8 cellular contexts compared by ENCODE assay signal in genomic region chr12:42568952-42569916, GRCh38. TPM values are rescaled to one million over a fixed set of nuclear protein-coding genes. Genes with fewer than 3 reads are reported as not detected.
DNase-seq lines count a peak whose midpoint lies in the region; ATAC-seq and TF ChIP-seq lines count a peak whose summit lies in the region.

No MANE protein-coding gene starts in this region.

- 40% methylated on average over 6 of the region's 6 CpGs for WGBS in mammary epithelial cell (ENCODE audit: low coverage, missing lambda C conversion rate)
- 8% methylated on average over 6 of the region's 6 CpGs for WGBS in right lobe of liver (ENCODE audit: insufficient coverage, low coverage, low lambda C conversion rate, missing lambda C conversion rate)

- TF ChIP-seq POLR2A in right lobe of liver (IDR thresholded peaks at IDR 0.05): no peak

- no TSS peak for BruUV-seq in mammary epithelial cell (replicated peaks; lab: Mats Ljungman, UMichigan)
- BruUV-seq in Calu3 (replicated peaks; lab: Mats Ljungman, UMichigan): no TSS peak

- H3K27ac ChIP-seq in mammary epithelial cell (ENCODE audit: insufficient read depth, low read depth, low read length): no peak overlapping the region
- H3K27ac ChIP-seq in right lobe of liver: no peak overlapping the region

- no peaks in the 10 kb centered on the region for H3K9me3 Mint-ChIP-seq in Calu3 (ENCODE audit: low read depth, unreplicated experiment)

- H3K4me1 ChIP-seq in mammary epithelial cell (ENCODE audit: insufficient read depth, low read length) (peaks cover 8% of the 10 kb centered on the region), right lobe of liver (no peaks in the 10 kb centered on the region)

- H3K27me3 ChIP-seq in mammary epithelial cell (ENCODE audit: insufficient read depth, low read length): no peaks in the 10 kb centered on the region
- H3K27me3 ChIP-seq in right lobe of liver: no peaks in the 10 kb centered on the region

- H3K36me3 ChIP-seq in mammary epithelial cell (ENCODE audit: insufficient read depth, low read length): peaks cover 3% of the 10 kb centered on the region
- H3K36me3 ChIP-seq in right lobe of liver: no peaks in the 10 kb centered on the region

- dilution Hi-C loops in mammary epithelial cell (cut with HindIII; ENCODE audit: low sequenced_read_pairs): no loop called here

- H3K4me1 Mint-ChIP-seq in T-helper 17 cell (peaks cover 6% of the 10 kb centered on the region), Calu3 (ENCODE audit: low read depth, unreplicated experiment) (peaks cover 12% of the 10 kb centered on the region)

- H3K79me2 ChIP-seq in mammary epithelial cell (ENCODE audit: insufficient read depth, low read length): peaks cover 86% of the 10 kb centered on the region

- no peak overlapping the region for H3K4me3 Mint-ChIP-seq in T-helper 17 cell
- no peak overlapping the region for H3K4me3 Mint-ChIP-seq in Calu3 (ENCODE audit: low read depth, unreplicated experiment)

- H3K27ac Mint-ChIP-seq in T-helper 17 cell: no peak overlapping the region
- H3K27ac Mint-ChIP-seq in Calu3 (ENCODE audit: unreplicated experiment): no peak overlapping the region

- H3K4me3 ChIP-seq in mammary epithelial cell (replicated peaks in 1 of 3; ENCODE audit: insufficient read depth in 1 of 3, low read depth in 2 of 3, low read length in 3 of 3) (no peak overlapping the region), right lobe of liver (no peak overlapping the region)

- ATAC-seq in Right ventricle myocardium inferior: peak; percentile 71
- peak; percentile 50 for ATAC-seq in HG03039 (IDR thresholded peaks at IDR 0.05; ENCODE audit: unreplicated experiment)
- peak; percentile 60 to 74 (median 68) for ATAC-seq in right lobe of liver
- ATAC-seq in T-helper 17 cell: no peak

- peak; percentile 37 to 65 for TF ChIP-seq CTCF in mammary epithelial cell (conservative IDR thresholded peaks at IDR 0.05 in 1 of 2, IDR thresholded peaks at IDR 0.05 in 1 of 2; ENCODE audit: extremely low read depth in 1 of 2, insufficient read depth in 1 of 2, low read depth in 1 of 2, low read length in 2 of 2)
- peak; percentile 41 to 63 (median 54) for TF ChIP-seq CTCF in right lobe of liver (IDR thresholded peaks at IDR 0.05)
- no peak for TF ChIP-seq CTCF in Calu3 (IDR thresholded peaks at IDR 0.05; ENCODE audit: unreplicated experiment)

- intact Hi-C loops in Right ventricle myocardium inferior (cut with DNase I) (loop anchor here (10.0 kb wide), 2 partner anchors 184 to 444 kb away; no protein-coding TSS in a partner anchor), cardiac septum (cut with DNase I) (loop anchor here (2.0 to 10.0 kb wide), 3 partner anchors 86 to 424 kb away; partner anchors contain the start of gene GXYLT1), mammary epithelial cell (cut with micrococcal nuclease) (loop anchor here (1.0 to 10.0 kb wide), 3 partner anchors 87 to 439 kb away; no protein-coding TSS in a partner anchor), right lobe of liver (cut with DNase I) (no loop called here), Calu3 (cut with micrococcal nuclease; ENCODE audit: unreplicated experiment) (loop anchor here (2.0 kb wide), 1 partner anchor 86 kb away; no protein-coding TSS in a partner anchor)

- CTCF ChIA-PET in mammary epithelial cell (lab: Charles Lee; ENCODE audit: low non-redundant PET) (interaction anchor here (0.6 to 0.7 kb wide), 2 partner anchors 86 to 88 kb away, joined by 3 to 4 read pairs; no protein-coding TSS in a partner anchor), Calu3 (lab: Charles Lee) (interaction anchor here (0.9 to 2.2 kb wide), 8 partner anchors 8 to 769 kb away, joined by 3 to 20 read pairs (median 4); no protein-coding TSS in a partner anchor)

- in situ Hi-C loops in mammary epithelial cell (cut with MboI; ENCODE audit: low sequenced_read_pairs in 2 of 2): loop anchor here in 1 of 2 donors (25.0 kb wide), 1 partner anchor 432 kb away; the partner anchor contains the start of gene GXYLT1

- H3K4me2 ChIP-seq in mammary epithelial cell (ENCODE audit: insufficient read depth, low read depth, low read length): no peak overlapping the region

- no peaks in the 10 kb centered on the region for H4K20me1 ChIP-seq in mammary epithelial cell (ENCODE audit: insufficient read depth, low read length)

- H3K36me3 Mint-ChIP-seq in T-helper 17 cell (ENCODE audit: low read depth) (no peaks in the 10 kb centered on the region), Calu3 (ENCODE audit: insufficient read depth, unreplicated experiment) (no peaks in the 10 kb centered on the region)

- peaks cover 18% of the 10 kb centered on the region for H3K27me3 Mint-ChIP-seq in T-helper 17 cell
- no peaks in the 10 kb centered on the region for H3K27me3 Mint-ChIP-seq in Calu3 (ENCODE audit: unreplicated experiment)

- H3K9me3 ChIP-seq in mammary epithelial cell (replicated peaks; ENCODE audit: insufficient read depth, low read length) (no peaks in the 10 kb centered on the region), right lobe of liver (no peaks in the 10 kb centered on the region), T-helper 17 cell (ENCODE audit: control insufficient read depth, low read length, poor library complexity, severe bottlenecking) (no peaks in the 10 kb centered on the region)

- no peak overlapping the region for H3K9ac ChIP-seq in mammary epithelial cell (ENCODE audit: insufficient read depth, low read length)

- DNase-seq in Right ventricle myocardium inferior (ENCODE audit: missing footprints) (no peak), cardiac septum (ENCODE audit: low spot score) (no peak), NCI-H446 treated with DMSO at 0.1 percent for 48 hours (lab: John Stamatoyannopoulos, UW) (peak; percentile 38), mammary epithelial cell (peak; percentile 48), right lobe of liver (no peak), T-helper 17 cell (no peak), Calu3 (no peak)

- H2AFZ ChIP-seq in mammary epithelial cell (ENCODE audit: low read depth, low read length): no peak overlapping the region

RNA-seq across cellular contexts. Expression of gene PRICKLE1, which starts 20.3 kb away (rescaled TPM):
- total RNA-seq in Right ventricle myocardium inferior (14.5 TPM), cardiac septum (34.3 TPM), mammary epithelial cell (10 to 100 TPM; 18.4 to 43.2 TPM), right lobe of liver (1 to 10 TPM in 3 of 6 experiments, under 1 TPM in 3; 0.79 to 2.9 (median 1.1) TPM), T-helper 17 cell (under 1 TPM; 0.27 to 0.86 TPM), Calu3 (2022) (7.0 and 12.7 TPM in 2 replicates)
- polyA plus RNA-seq in mammary epithelial cell: 13.9 TPM
- polyA minus RNA-seq in mammary epithelial cell: 129 TPM

Comparison
In these comparisons a context has a peak if more than half of its experiments do, and no peak if none do; other contexts are left out.
1. DNase-seq: peak in NCI-H446 treated with DMSO at 0.1 percent for 48 hours (single experiment) and mammary epithelial cell (single experiment); none in Right ventricle myocardium inferior (single experiment), cardiac septum (single experiment), right lobe of liver (0 of 3), T-helper 17 cell (0 of 3) and Calu3 (single experiment).
2. intact Hi-C loops: an anchor here in Right ventricle myocardium inferior (10.0 kb wide), cardiac septum (2.0 to 10.0 kb wide), mammary epithelial cell (1.0 to 10.0 kb wide) and Calu3 (2.0 kb wide); none called in right lobe of liver.